13 cellular contexts compared by ENCODE assay signal in the genomic region with DNA sequence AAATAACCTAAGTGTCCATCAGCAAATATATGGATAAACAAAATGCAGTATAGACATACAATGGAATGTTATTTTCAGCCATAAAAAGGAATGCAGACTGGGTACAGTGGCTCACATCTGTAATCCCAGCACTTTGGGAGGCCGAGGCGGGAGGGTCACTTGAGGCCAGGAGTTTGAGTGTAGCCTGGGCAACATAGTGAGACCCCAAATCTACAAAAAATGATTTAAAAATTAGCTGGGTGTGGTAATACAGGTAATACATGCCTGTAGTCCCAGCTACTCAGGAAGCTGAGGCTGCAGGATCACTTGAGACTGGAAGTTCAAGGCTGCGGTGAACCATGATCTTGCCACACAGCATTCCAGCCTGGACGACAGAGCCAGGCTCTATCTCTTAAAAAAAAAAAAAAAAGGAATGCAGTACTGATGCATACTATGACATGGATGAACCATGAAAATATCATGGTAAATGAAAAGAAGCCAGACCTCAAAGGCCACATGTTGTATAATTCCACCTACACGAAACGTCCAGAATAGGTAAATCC. TPM values are rescaled to one million over a fixed set of nuclear protein-coding genes. Genes with fewer than 3 reads are reported as not detected.
A peak's percentile ranks its signal among the peaks of the same experiment; 100 is the strongest.
DNase-seq lines count a peak whose midpoint lies in the region; ATAC-seq and TF ChIP-seq lines count a peak whose summit lies in the region.
"Had no signal": no experiment of that assay in that cellular context is flagged by ENCODE, and none has a peak within 500 bp of the region (broad histone marks: within the 10 kb centered on the region; RNA-seq: fewer than 3 reads in every experiment).

No MANE protein-coding gene starts in this region.

- H3K36me3 Mint-ChIP-seq in activated naive CD4-positive, alpha-beta T cell treated with anti-CD3 and anti-CD28 coated beads, Interleukin-2, amount 50 U/mL, for 72 hours = peaks cover 10 to 25% of the 10 kb centered on the region in 2 donors
- no peaks in the 10 kb centered on the region for H3K36me3 Mint-ChIP-seq in T-helper 17 cell (ENCODE audit: low read depth)
- no peaks in the 10 kb centered on the region for H3K36me3 Mint-ChIP-seq in glutamatergic neuron (ENCODE audit: unreplicated experiment)

- peaks cover 0 to 3% of the 10 kb centered on the region in 2 donors for H3K9me3 Mint-ChIP-seq in activated naive CD4-positive, alpha-beta T cell treated with anti-CD3 and anti-CD28 coated beads, Interleukin-2, amount 50 U/mL, for 72 hours
- H3K9me3 Mint-ChIP-seq in glutamatergic neuron (ENCODE audit: unreplicated experiment) = no peaks in the 10 kb centered on the region

- no peaks in the 10 kb centered on the region for H3K27me3 Mint-ChIP-seq in T-helper 17 cell
- H3K27me3 Mint-ChIP-seq in glutamatergic neuron (ENCODE audit: unreplicated experiment) = no peaks in the 10 kb centered on the region

- peak overlapping the region; percentile 38 to 44 for H3K27ac Mint-ChIP-seq in activated naive CD4-positive, alpha-beta T cell treated with anti-CD3 and anti-CD28 coated beads, Interleukin-2, amount 50 U/mL, for 72 hours
- H3K27ac Mint-ChIP-seq in T-helper 17 cell = no peak overlapping the region
- peak overlapping the region; percentile 53 for H3K27ac Mint-ChIP-seq in glutamatergic neuron (ENCODE audit: unreplicated experiment)
- H3K27ac Mint-ChIP-seq: GM23338, H9 had no signal

- H3K4me3 Mint-ChIP-seq in T-helper 17 cell = peak overlapping the region; percentile 61
- H3K4me3 Mint-ChIP-seq in glutamatergic neuron (ENCODE audit: unreplicated experiment) = no peak overlapping the region
- H3K4me3 Mint-ChIP-seq: CD14-positive monocyte, GM23338, H9 had no signal

- ATAC-seq in activated naive CD4-positive, alpha-beta T cell treated with anti-CD3 and anti-CD28 coated beads, Interleukin-2, amount 50 U/mL, for 72 hours = no peak
- ATAC-seq in T-helper 17 cell = no peak
- no peak for ATAC-seq in GM18868 (IDR thresholded peaks at IDR 0.05; ENCODE audit: unreplicated experiment)
- ATAC-seq: GM23338 had no signal

- TF ChIP-seq CTCF in glutamatergic neuron (IDR thresholded peaks at IDR 0.05; ENCODE audit: partially characterized antibody, unreplicated experiment) = no peak

- H3K4me1 Mint-ChIP-seq in T-helper 17 cell = peaks cover 30% of the 10 kb centered on the region
- peaks cover 5% of the 10 kb centered on the region for H3K4me1 Mint-ChIP-seq in glutamatergic neuron (ENCODE audit: low read depth, unreplicated experiment)

- no peaks in the 10 kb centered on the region for H3K9me3 ChIP-seq in T-helper 17 cell (ENCODE audit: control insufficient read depth, low read length, poor library complexity, severe bottlenecking)

- DNase-seq in activated naive CD4-positive, alpha-beta T cell treated with anti-CD3 and anti-CD28 coated beads, Interleukin-2, amount 50 U/mL, for 72 hours (ENCODE audit: low spot score in 2 of 2) = no peak
- DNase-seq in activated naive CD4-positive, alpha-beta T cell (lab: John Stamatoyannopoulos, UW) = no peak
- DNase-seq in T-helper 17 cell = no peak
- no peak for DNase-seq in glutamatergic neuron
- no peak for DNase-seq in RKO (ENCODE audit: low spot score)
- DNase-seq in central memory CD4-positive, alpha-beta T cell = no peak
- DNase-seq: Calu3, DMS 273 treated with DMSO at 0.1 percent for 48 hours, EL, H9 had no signal

RNA-seq across cellular contexts. Expression of a gene that starts 6.9 kb away (rescaled TPM):
- 10 to 100 TPM; 51.8 to 84.6 TPM for total RNA-seq in activated naive CD4-positive, alpha-beta T cell treated with anti-CD3 and anti-CD28 coated beads, Interleukin-2, amount 50 U/mL, for 72 hours
- total RNA-seq in T-helper 17 cell (10 to 100 TPM; 32.9 to 34.4 TPM), glutamatergic neuron (ENCODE audit: unreplicated experiment) (37.5 TPM)

RNA-seq across cellular contexts. Expression of a gene that starts 26.8 kb away (rescaled TPM):
- 10 to 100 TPM; 59.5 to 71.0 TPM for total RNA-seq in activated naive CD4-positive, alpha-beta T cell treated with anti-CD3 and anti-CD28 coated beads, Interleukin-2, amount 50 U/mL, for 72 hours
- total RNA-seq in T-helper 17 cell = 10 to 100 TPM; 30.4 to 43.2 TPM
- 65.0 TPM for total RNA-seq in glutamatergic neuron (ENCODE audit: unreplicated experiment)
